In genomic region chr3:149013726-149014125, GRCh38 we compare ENCODE assay signal across 1 cellular context.
TF ChIP-seq lines count a peak whose summit lies in the region.

No MANE protein-coding gene starts in this region.

TF ChIP-seq in H1, 55 proteins besides CTCF, POLR2A, EP300 and RAD21:
- TF ChIP-seq ZNF274 (IDR thresholded peaks at IDR 0.05; ENCODE audit: borderline replicate concordance, extremely low read depth, low read length): no peak
- TF ChIP-seq ATF2 (IDR thresholded peaks at IDR 0.05; ENCODE audit: low read length): no peak
- no peak for TF ChIP-seq ATF3 (IDR thresholded peaks at IDR 0.05; ENCODE audit: insufficient read depth, low read depth, low read length)
- TF ChIP-seq KDM5A (IDR thresholded peaks at IDR 0.05; ENCODE audit: low read length): no peak
- TF ChIP-seq RFX5 (IDR thresholded peaks at IDR 0.05; ENCODE audit: borderline replicate concordance, low read depth, low read length): no peak
